In genomic region chr16:27242398-27242797, GRCh38 we compare ENCODE assay signal across 1 cellular context.
TF ChIP-seq lines count a peak whose summit lies in the region.

No MANE protein-coding gene starts in this region.

TF ChIP-seq in WTC11, 78 proteins besides CTCF, POLR2A, EP300 and RAD21 (continued from another document):
- no peak for TF ChIP-seq ARID4B (CRISPR knock-in tag; IDR thresholded peaks at IDR 0.05; ENCODE audit: borderline replicate concordance)
